8 cellular contexts compared by ENCODE assay signal in genomic region chr11:95095858-95096587, GRCh38.
DNase-seq lines count a peak whose midpoint lies in the region; ATAC-seq and TF ChIP-seq lines count a peak whose summit lies in the region.

No MANE protein-coding gene starts in this region.

- peak; percentile 94 for ATAC-seq in activated CD4-positive, CD25-positive, alpha-beta regulatory T cell treated with anti-CD3 and anti-CD28 coated beads, Interleukin-2, amount 50 U/mL, for 24 hours
- ATAC-seq in HG02623 (IDR thresholded peaks at IDR 0.05; ENCODE audit: unreplicated experiment), result peak; percentile 82

- no peak overlapping the region for H3K4me3 ChIP-seq in NB4 (ENCODE audit: low read depth, low read length)

- no peak for DNase-seq in activated CD4-positive, CD25-positive, alpha-beta regulatory T cell (lab: John Stamatoyannopoulos, UW)
- DNase-seq in NB4 (ENCODE audit: low read depth) (peak; percentile 38), fibroblast of the conjunctiva (ENCODE audit: low read depth) (peak; percentile 40), cortex of kidney (lab: John Stamatoyannopoulos, UW) (no peak), NCI-H748 (lab: John Stamatoyannopoulos, UW; ENCODE audit: unreplicated experiment) (no peak)
- DNase-seq in effector CD8-positive, alpha-beta T cell (lab: John Stamatoyannopoulos, UW), result no peak

- TF ChIP-seq CTCF in NB4 (IDR thresholded peaks at IDR 0.05; ENCODE audit: low read depth, low read length), result no peak

- no peak for TF ChIP-seq POLR2A in NB4 (IDR thresholded peaks at IDR 0.05; ENCODE audit: extremely low read depth, insufficient read length)

Comparison
In these comparisons a context has a peak if more than half of its experiments do, and no peak if none do; other contexts are left out.
1. DNase-seq: peak in NB4 (single experiment) and fibroblast of the conjunctiva (single experiment); none in activated CD4-positive, CD25-positive, alpha-beta regulatory T cell (0 of 4), effector CD8-positive, alpha-beta T cell (single experiment), cortex of kidney (single experiment) and NCI-H748 (single experiment).